25 cellular contexts compared by ENCODE assay signal in genomic region chr10:99357691-99358090, GRCh38. TPM values are rescaled to one million over a fixed set of nuclear protein-coding genes. Genes with fewer than 3 reads are reported as not detected.
DNase-seq lines count a peak whose midpoint lies in the region; ATAC-seq, FAIRE-seq and TF ChIP-seq lines count a peak whose summit lies in the region.
"Had no signal": no experiment of that assay in that cellular context is flagged by ENCODE, and none has a peak within 500 bp of the region (broad histone marks: within the 10 kb centered on the region; RNA-seq: fewer than 3 reads in every experiment).

No MANE protein-coding gene starts in this region.

- H3K4me1 Mint-ChIP-seq in Caco-2 (ENCODE audit: low read depth, unreplicated experiment): peaks cover 14% of the 10 kb centered on the region

- intact Hi-C loops in Caco-2 (cut with micrococcal nuclease; ENCODE audit: unreplicated experiment): no loop called here
- intact Hi-C loops in lower lobe of right lung (cut with DNase I): no loop called here

- H3K9ac ChIP-seq in HUES48 (ENCODE audit: low read depth, low read length): no peak overlapping the region

- peak overlapping the region; percentile 18 for H3K27ac Mint-ChIP-seq in Caco-2 (ENCODE audit: unreplicated experiment)
- H3K27ac Mint-ChIP-seq: B cell had no signal

- no peaks in the 10 kb centered on the region for H3K36me3 Mint-ChIP-seq in Caco-2 (ENCODE audit: insufficient read depth, unreplicated experiment)

- FAIRE-seq in RCC 7860 (lab: Jason Lieb, UNC): no peak
- FAIRE-seq: A549, GM12878, HTR-8/SVneo had no signal

- H3K4me3 ChIP-seq in Caco-2 (ENCODE audit: low read depth, low read length): no peak overlapping the region
- H3K4me3 ChIP-seq in HUES48 (ENCODE audit: low read depth, low read length): peak overlapping the region; percentile 27; the same call in 1 of the 2 replicates
- H3K4me3 ChIP-seq in lower lobe of right lung: no peak overlapping the region
- H3K4me3 ChIP-seq: A549, GM12878, MG63, SJCRH30 had no signal

- H3K27me3 ChIP-seq in Caco-2 (replicated peaks; ENCODE audit: control insufficient read depth, insufficient read depth, low read length) (no peaks in the 10 kb centered on the region), HUES48 (ENCODE audit: control insufficient read depth, insufficient read depth, low read length) (peaks cover 10% of the 10 kb centered on the region), lower lobe of right lung (ENCODE audit: low read depth) (no peaks in the 10 kb centered on the region)
- H3K27me3 ChIP-seq: MG63 had no signal

- H3K4me3 Mint-ChIP-seq in Caco-2 (ENCODE audit: unreplicated experiment): no peak overlapping the region
- H3K4me3 Mint-ChIP-seq: B cell had no signal

- H3K4me1 ChIP-seq in Caco-2 (peaks cover 10% of the 10 kb centered on the region), HUES48 (ENCODE audit: control insufficient read depth, insufficient read depth, low read length) (peaks cover 23% of the 10 kb centered on the region), lower lobe of right lung (no peaks in the 10 kb centered on the region)
- H3K4me1 ChIP-seq: A549, SJCRH30 had no signal

- ATAC-seq in lower lobe of right lung: no peak
- ATAC-seq: A549, GM12878, Panc1 had no signal

- CTCF ChIA-PET in Caco-2 (lab: Charles Lee): no interaction called here

- H3K36me3 ChIP-seq in Caco-2 (ENCODE audit: control insufficient read depth, insufficient read depth, low read length) (no peaks in the 10 kb centered on the region), HUES48 (ENCODE audit: control insufficient read depth, insufficient read depth, low read length) (no peaks in the 10 kb centered on the region), lower lobe of right lung (no peaks in the 10 kb centered on the region)
- H3K36me3 ChIP-seq: MG63, SJCRH30 had no signal

- POLR2A ChIA-PET in Caco-2 (lab: Charles Lee): no interaction called here

- no TSS peak for BruUV-seq in Caco-2 (replicated peaks; lab: Mats Ljungman, UMichigan)

- TF ChIP-seq CTCF in Caco-2 (IDR thresholded peaks at IDR 0.05; ENCODE audit: insufficient read depth in 1 of 2, low read depth in 1 of 2, low read length in 1 of 2, severe bottlenecking in 1 of 2, unreplicated experiment in 1 of 2) (no peak), lower lobe of right lung (IDR thresholded peaks at IDR 0.05) (no peak)

- no peaks in the 10 kb centered on the region for H3K9me3 ChIP-seq in Caco-2
- H3K9me3 ChIP-seq in HUES48 (ENCODE audit: control insufficient read depth, insufficient read depth, low read length): no peaks in the 10 kb centered on the region
- H3K9me3 ChIP-seq in lower lobe of right lung: no peaks in the 10 kb centered on the region
- H3K9me3 ChIP-seq: A549, MG63, SJCRH30 had no signal

- no peaks in the 10 kb centered on the region for H3K9me3 Mint-ChIP-seq in Caco-2 (ENCODE audit: unreplicated experiment)

- DNase-seq in Caco-2 (no peak), NCI-H226 (peak; percentile 58), kidney tubule cell (ENCODE audit: low spot score) (peak; percentile 52), lower lobe of right lung (no peak), RCC 7860 (ENCODE audit: low spot score) (no peak), SW480 (ENCODE audit: low spot score) (no peak)
- DNase-seq: DND-41, HCEC 1CT, Kasumi-1, MG63, NCI-H1048, NCI-H1436, NCI-H187 treated with DMSO at 0.1 percent for 48 hours, NCI-H2107, NCI-H2227 treated with DMSO at 0.1 percent for 48 hours, NCI-H510A treated with DMSO at 0.1 percent for 48 hours, NCI-H748 treated with DMSO at 0.1 percent for 48 hours, SJCRH30, T-helper 1 cell had no signal

- H3K27ac ChIP-seq in HUES48 (ENCODE audit: low read depth, low read length): peak overlapping the region; percentile 69
- no peak overlapping the region for H3K27ac ChIP-seq in lower lobe of right lung
- H3K27ac ChIP-seq: A549, SJCRH30 had no signal

- peaks cover 3% of the 10 kb centered on the region for H3K27me3 Mint-ChIP-seq in Caco-2 (ENCODE audit: insufficient read depth, unreplicated experiment)

RNA-seq across cellular contexts. Expression of gene CNNM1, which starts 28.5 kb away (rescaled TPM):
- not detected in 2 replicates for total RNA-seq in Caco-2 (2022)
- 0.35 TPM for total RNA-seq in lower lobe of right lung
- total RNA-seq: B cell, GM12878, SJCRH30 had no signal

Comparison
In these comparisons a context has a peak if more than half of its experiments do, and no peak if none do; other contexts are left out.
1. DNase-seq: peak in NCI-H226 (single experiment) and kidney tubule cell (single experiment); none in Caco-2 (0 of 2), lower lobe of right lung (single experiment), RCC 7860 (single experiment) and SW480 (single experiment).